In genomic region chr14:20658246-20658645, GRCh38 we compare ENCODE assay signal across 24 cellular contexts. TPM values are rescaled to one million over a fixed set of nuclear protein-coding genes. Genes with fewer than 3 reads are reported as not detected.
DNase-seq lines count a peak whose midpoint lies in the region; ATAC-seq, FAIRE-seq and TF ChIP-seq lines count a peak whose summit lies in the region.
"Had no signal": no experiment of that assay in that cellular context is flagged by ENCODE, and none has a peak within 500 bp of the region (broad histone marks: within the 10 kb centered on the region; RNA-seq: fewer than 3 reads in every experiment).

No MANE protein-coding gene starts in this region.

- no peak overlapping the region for H3K27ac Mint-ChIP-seq in endodermal cell
- no peak overlapping the region for H3K27ac Mint-ChIP-seq in activated naive CD4-positive, alpha-beta T cell treated with anti-CD3 and anti-CD28 coated beads for 36 hours
- H3K27ac Mint-ChIP-seq: CD4-positive, alpha-beta memory T cell; HFFc6; IgD-negative memory B cell had no signal

- H3K27ac ChIP-seq in HUES6 (ENCODE audit: low read depth, low read length) (no peak overlapping the region), endodermal cell (ENCODE audit: low read depth, low read length) (no peak overlapping the region), keratinocyte (ENCODE audit: control insufficient read depth, insufficient read depth, low read length) (no peak overlapping the region)
- H3K27ac ChIP-seq: BLaER1 treated with 17β-estradiol and CSF1 and Interleukin-3, amounts not matched to agents 10 nM and 100 nM; HL-60; SJSA1 had no signal

- peak overlapping the region; percentile 49 for H3K4me3 Mint-ChIP-seq in endodermal cell
- H3K4me3 Mint-ChIP-seq in activated naive CD4-positive, alpha-beta T cell treated with anti-CD3 and anti-CD28 coated beads for 36 hours = no peak overlapping the region
- H3K4me3 Mint-ChIP-seq: HFFc6, IgD-negative memory B cell had no signal

- no peaks in the 10 kb centered on the region for H4K20me1 ChIP-seq in keratinocyte (ENCODE audit: control insufficient read depth, extremely low read depth, insufficient read depth, low read length)
- H4K20me1 ChIP-seq: BLaER1 treated with 17β-estradiol and CSF1 and Interleukin-3, amounts not matched to agents 10 nM and 100 nM had no signal

- dilution Hi-C loops in keratinocyte (cut with MboI; ENCODE audit: extremely low pct_ligation_motif_present, low sequenced_read_pairs) = no loop called here

- H3K4me1 ChIP-seq in HUES6 (ENCODE audit: control insufficient read depth, insufficient read depth, low read length) = peaks cover 7% of the 10 kb centered on the region; the same call in 1 of the 2 replicates
- H3K4me1 ChIP-seq in endodermal cell (ENCODE audit: control insufficient read depth, insufficient read depth, low read length) = peaks cover 4% of the 10 kb centered on the region
- no peaks in the 10 kb centered on the region for H3K4me1 ChIP-seq in keratinocyte (ENCODE audit: control insufficient read depth, extremely low read depth, insufficient read depth, low read length)
- H3K4me1 ChIP-seq: SJSA1 had no signal

- in situ Hi-C loops in GM13976 (cut with MboI; ENCODE audit: low sequenced_read_pairs, unreplicated experiment) = no loop called here

- H3K4me1 Mint-ChIP-seq in endodermal cell = peaks cover 15% of the 10 kb centered on the region
- peaks cover 27% of the 10 kb centered on the region for H3K4me1 Mint-ChIP-seq in activated naive CD4-positive, alpha-beta T cell treated with anti-CD3 and anti-CD28 coated beads for 36 hours (ENCODE audit: low read depth)

- H2AFZ ChIP-seq in keratinocyte (ENCODE audit: control insufficient read depth, low read length) = no peak overlapping the region

- H3K9ac ChIP-seq in HUES6 (ENCODE audit: low read length) (no peak overlapping the region), endodermal cell (ENCODE audit: extremely low read depth, low read length, poor library complexity, severe bottlenecking) (no peak overlapping the region), keratinocyte (ENCODE audit: control insufficient read depth, extremely low read depth, insufficient read depth, low read length) (no peak overlapping the region)
- H3K9ac ChIP-seq: BLaER1 treated with 17β-estradiol and CSF1 and Interleukin-3, amounts not matched to agents 10 nM and 100 nM had no signal

- H3K27me3 Mint-ChIP-seq in endodermal cell (ENCODE audit: insufficient read depth) = peaks cover 65% of the 10 kb centered on the region
- H3K27me3 Mint-ChIP-seq in activated naive CD4-positive, alpha-beta T cell treated with anti-CD3 and anti-CD28 coated beads for 36 hours (ENCODE audit: low read depth) = peaks cover 44% of the 10 kb centered on the region

- H3K27me3 ChIP-seq in HUES6 (ENCODE audit: control insufficient read depth, insufficient read depth, low read length) (peaks cover 32% of the 10 kb centered on the region), endodermal cell (ENCODE audit: control insufficient read depth, insufficient read depth, low read length, poor library complexity, severe bottlenecking) (peaks cover 7% of the 10 kb centered on the region), keratinocyte (ENCODE audit: control insufficient read depth, extremely low read depth, insufficient read depth, low read length) (peaks cover 9% of the 10 kb centered on the region)

- no peak for ATAC-seq in omental fat pad (ENCODE audit: low FRiP score)
- no peak for ATAC-seq in GM19328 (IDR thresholded peaks at IDR 0.05; ENCODE audit: unreplicated experiment)
- ATAC-seq: Right ventricle myocardium inferior had no signal

- peak overlapping the region; percentile 58 for H3K4me2 ChIP-seq in keratinocyte (ENCODE audit: control insufficient read depth, extremely low read depth, insufficient read depth, low read depth, low read length)
- H3K4me2 ChIP-seq: BLaER1 treated with 17β-estradiol and CSF1 and Interleukin-3, amounts not matched to agents 10 nM and 100 nM had no signal

- DNase-seq in GM13976 (ENCODE audit: low spot score) = peak; percentile 11
- DNase-seq in endodermal cell = no peak
- no peak for DNase-seq in keratinocyte (ENCODE audit: low read depth, low spot score)
- no peak for DNase-seq in activated naive CD4-positive, alpha-beta T cell treated with anti-CD3 and anti-CD28 coated beads for 36 hours
- no peak for DNase-seq in stimulated activated CD4-positive, alpha-beta T cell treated with anti-CD3 and anti-CD28 coated beads, Interleukin-1b, Interleukin-23, amount 100 ng/mL, for 48 hours
- DNase-seq in omental fat pad (ENCODE audit: low spot score) = no peak
- DNase-seq: DND-41, HFFc6, NCI-H1694, NCI-H2081, NCI-H2171, NCI-H345, OCI-M1 had no signal

- WGBS in endodermal cell (ENCODE audit: insufficient coverage in 1 of 2, insufficient read length in 1 of 2), 2 experiments = 90 to 92% methylated on average over 3 of the region's 3 CpGs

- peak overlapping the region; percentile 40 for H3K4me3 ChIP-seq in HUES6 (ENCODE audit: low read depth, low read length)
- no peak overlapping the region for H3K4me3 ChIP-seq in endodermal cell (ENCODE audit: low read length)
- no peak overlapping the region for H3K4me3 ChIP-seq in keratinocyte (ENCODE audit: control insufficient read depth in 2 of 3, extremely low read depth in 1 of 3, insufficient read depth in 2 of 3, low read depth in 1 of 3, low read length in 3 of 3)
- H3K4me3 ChIP-seq: BLaER1 treated with 17β-estradiol and CSF1 and Interleukin-3, amounts not matched to agents 10 nM and 100 nM; SJSA1 had no signal

- CTCF ChIA-PET in activated naive CD4-positive, alpha-beta T cell treated with anti-CD3 and anti-CD28 coated beads for 36 hours (lab: Charles Lee) = interaction anchor here (1.2 to 10.9 kb wide), 9 partner anchors 10 to 40 kb away, joined by 3 to 96 read pairs (median 5); partner anchors contain the start of gene RNASE4

- H3K9me3 Mint-ChIP-seq in endodermal cell = no peaks in the 10 kb centered on the region
- no peaks in the 10 kb centered on the region for H3K9me3 Mint-ChIP-seq in activated naive CD4-positive, alpha-beta T cell treated with anti-CD3 and anti-CD28 coated beads for 36 hours
- H3K9me3 Mint-ChIP-seq: CD4-positive, alpha-beta memory T cell; HFFc6; IgD-negative memory B cell had no signal

- no peaks in the 10 kb centered on the region for H3K9me3 ChIP-seq in HUES6 (ENCODE audit: control insufficient read depth, insufficient read depth, low read depth, low read length)
- H3K9me3 ChIP-seq in endodermal cell (ENCODE audit: control insufficient read depth, low read length) = no peaks in the 10 kb centered on the region
- H3K9me3 ChIP-seq in keratinocyte (ENCODE audit: control insufficient read depth, low read depth, low read length) = no peaks in the 10 kb centered on the region
- H3K9me3 ChIP-seq: BLaER1 treated with 17β-estradiol and CSF1 and Interleukin-3, amounts not matched to agents 10 nM and 100 nM; SJSA1 had no signal

- H3K79me2 ChIP-seq in keratinocyte (ENCODE audit: control insufficient read depth, insufficient read depth, low read length) = no peaks in the 10 kb centered on the region

- intact Hi-C loops in activated naive CD4-positive, alpha-beta T cell treated with anti-CD3 and anti-CD28 coated beads for 36 hours (cut with micrococcal nuclease) = no loop called here

- H3K9me1 ChIP-seq in keratinocyte (ENCODE audit: control insufficient read depth, extremely low read depth, insufficient read depth, low read length) = no peaks in the 10 kb centered on the region

- no peak for FAIRE-seq in keratinocyte (lab: Jason Lieb, UNC)
- FAIRE-seq: H54 had no signal

- no peak for TF ChIP-seq CTCF in GM13976 (IDR thresholded peaks at IDR 0.05; ENCODE audit: borderline replicate concordance, control extremely low read depth, extremely low read depth, insufficient read depth, missing control alignments)
- TF ChIP-seq CTCF in endodermal cell (conservative IDR thresholded peaks at IDR 0.05) = no peak
- TF ChIP-seq CTCF in keratinocyte (optimal IDR thresholded peaks at IDR 0.05 in 1 of 3, IDR thresholded peaks at IDR 0.05 in 1 of 3, conservative IDR thresholded peaks at IDR 0.05 in 1 of 3; ENCODE audit: extremely low read depth in 1 of 3, insufficient read depth in 2 of 3, low read length in 3 of 3) = no peak
- TF ChIP-seq CTCF in omental fat pad (IDR thresholded peaks at IDR 0.05) = no peak

- H3K36me3 ChIP-seq in HUES6 (ENCODE audit: control insufficient read depth, insufficient read depth, low read length) (no peaks in the 10 kb centered on the region), endodermal cell (ENCODE audit: control insufficient read depth, insufficient read depth, low read length) (no peaks in the 10 kb centered on the region), keratinocyte (ENCODE audit: control insufficient read depth in 2 of 2, extremely low read depth in 1 of 2, insufficient read depth in 2 of 2, low read length in 2 of 2) (no peaks in the 10 kb centered on the region)
- H3K36me3 ChIP-seq: BLaER1 treated with 17β-estradiol and CSF1 and Interleukin-3, amounts not matched to agents 10 nM and 100 nM; SJSA1 had no signal

- no peaks in the 10 kb centered on the region for H3K36me3 Mint-ChIP-seq in endodermal cell (ENCODE audit: low read depth)
- no peaks in the 10 kb centered on the region for H3K36me3 Mint-ChIP-seq in activated naive CD4-positive, alpha-beta T cell treated with anti-CD3 and anti-CD28 coated beads for 36 hours (ENCODE audit: low read depth)
- H3K36me3 Mint-ChIP-seq: CD4-positive, alpha-beta memory T cell had no signal

RNA-seq across cellular contexts. Expression of gene OR6S1, which starts 16.8 kb away (rescaled TPM):
- total RNA-seq in endodermal cell (not detected), omental fat pad (not detected)
- polyA plus RNA-seq in endodermal cell (2013, experiment 1 of 2) = not detected
- polyA plus RNA-seq in endodermal cell (2013, experiment 2 of 2) = not detected
- polyA plus RNA-seq in keratinocyte = not detected in 3 replicates
- polyA plus RNA-seq in keratinocyte (2011; ENCODE audit: low read depth) = not detected
- not detected in 2 replicates for polyA plus RNA-seq in keratinocyte (2011; cell fraction: cytosol; rRNA removed)
- polyA plus RNA-seq in keratinocyte (2011; cell fraction: nucleus; rRNA removed) = not detected in 2 replicates
- polyA plus RNA-seq in keratinocyte (2012; ENCODE audit: low replicate concordance) = not detected in 2 replicates
- polyA minus RNA-seq in keratinocyte = not detected in 3 replicates
- not detected for polyA minus RNA-seq in keratinocyte (2011; cell fraction: cytosol; rRNA and poly(A)+ RNA removed)
- not detected in 2 replicates for polyA minus RNA-seq in keratinocyte (2011; cell fraction: nucleus; rRNA and poly(A)+ RNA removed)
- not detected for total RNA-seq in activated naive CD4-positive, alpha-beta T cell treated with anti-CD3 and anti-CD28 coated beads for 36 hours
- total RNA-seq: CD4-positive, alpha-beta memory T cell; HFFc6; HT1080; MCF 10A; Right ventricle myocardium inferior; SJSA1 had no signal
- polyA plus RNA-seq: CD4-positive, alpha-beta memory T cell; IgD-negative memory B cell had no signal

RNA-seq across cellular contexts. Expression of gene RNASE4, which starts 26.1 kb away (rescaled TPM):
- total RNA-seq in endodermal cell = 1 to 10 TPM in 1 of 2 donors, under 1 TPM in 1; 0.73 to 1.6 TPM
- 2.6 TPM for polyA plus RNA-seq in endodermal cell (2013, experiment 1 of 2)
- 4.6 TPM for polyA plus RNA-seq in endodermal cell (2013, experiment 2 of 2)
- 5.5 to 12.8 TPM (median 9.5 TPM) in 3 replicates for polyA plus RNA-seq in keratinocyte
- 3.5 TPM for polyA plus RNA-seq in keratinocyte (2011; ENCODE audit: low read depth)
- polyA plus RNA-seq in keratinocyte (2011; cell fraction: cytosol; rRNA removed) = 4.5 and 6.7 TPM in 2 replicates
- polyA plus RNA-seq in keratinocyte (2011; cell fraction: nucleus; rRNA removed) = 12.6 and 16.3 TPM in 2 replicates
- 3.5 and 7.1 TPM in 2 replicates for polyA plus RNA-seq in keratinocyte (2012; ENCODE audit: low replicate concordance)
- 1.7 to 6.6 TPM (median 5.3 TPM) in 3 replicates for polyA minus RNA-seq in keratinocyte
- polyA minus RNA-seq in keratinocyte (2011; cell fraction: cytosol; rRNA and poly(A)+ RNA removed) = not detected
- polyA minus RNA-seq in keratinocyte (2011; cell fraction: nucleus; rRNA and poly(A)+ RNA removed) = 3.7 and 4.8 TPM in 2 replicates
- under 1 TPM in 1 of 2 experiments, not detected in 1; 0.19 TPM for total RNA-seq in activated naive CD4-positive, alpha-beta T cell treated with anti-CD3 and anti-CD28 coated beads for 36 hours
- total RNA-seq in omental fat pad = 100 to 1,000 TPM; 115 to 280 (median 181) TPM

RNA-seq across cellular contexts. Expression of gene ANG, which starts 30.3 kb away (rescaled TPM):
- total RNA-seq in endodermal cell (1 to 10 TPM; 2.6 to 3.4 TPM), omental fat pad (100 to 1,000 TPM in 1 of 4 donors, 10 to 100 TPM in 3; 24.4 to 114 (median 45.6) TPM)
- 6.4 TPM for polyA plus RNA-seq in endodermal cell (2013, experiment 1 of 2)
- polyA plus RNA-seq in endodermal cell (2013, experiment 2 of 2) = 4.8 TPM
- polyA plus RNA-seq in keratinocyte = 3.7 to 4.4 TPM (median 4.0 TPM) in 3 replicates
- polyA plus RNA-seq in keratinocyte (2011; ENCODE audit: low read depth) = 1.1 TPM
- 2.3 and 3.0 TPM in 2 replicates for polyA plus RNA-seq in keratinocyte (2011; cell fraction: cytosol; rRNA removed)
- 4.1 and 5.8 TPM in 2 replicates for polyA plus RNA-seq in keratinocyte (2011; cell fraction: nucleus; rRNA removed)
- 3.0 and 9.3 TPM in 2 replicates for polyA plus RNA-seq in keratinocyte (2012; ENCODE audit: low replicate concordance)
- polyA minus RNA-seq in keratinocyte = 1.9 to 4.0 TPM (median 2.3 TPM) in 3 replicates
- polyA minus RNA-seq in keratinocyte (2011; cell fraction: cytosol; rRNA and poly(A)+ RNA removed) = 3.6 TPM
- 0.95 and 1.1 TPM in 2 replicates for polyA minus RNA-seq in keratinocyte (2011; cell fraction: nucleus; rRNA and poly(A)+ RNA removed)
- under 1 TPM; 0.27 to 0.38 TPM for total RNA-seq in activated naive CD4-positive, alpha-beta T cell treated with anti-CD3 and anti-CD28 coated beads for 36 hours

Comparison
In these comparisons a context has a peak if more than half of its experiments do, and no peak if none do; other contexts are left out.
1. RNA of gene RNASE4, which starts 26.1 kb away (total RNA-seq): 115 to 280 TPM in omental fat pad; 0.73 to 1.6 TPM in endodermal cell and 0.19 TPM in activated naive CD4-positive, alpha-beta T cell treated with anti-CD3 and anti-CD28 coated beads for 36 hours; every median in the first group is over 10 times any median in the second.
2. RNA of gene ANG, which starts 30.3 kb away (total RNA-seq): 24.4 to 114 TPM in omental fat pad; 2.6 to 3.4 TPM in endodermal cell and 0.27 to 0.38 TPM in activated naive CD4-positive, alpha-beta T cell treated with anti-CD3 and anti-CD28 coated beads for 36 hours; every median in the first group is over 4 times any median in the second.